20 cellular contexts compared by ENCODE assay signal in the genomic region with DNA sequence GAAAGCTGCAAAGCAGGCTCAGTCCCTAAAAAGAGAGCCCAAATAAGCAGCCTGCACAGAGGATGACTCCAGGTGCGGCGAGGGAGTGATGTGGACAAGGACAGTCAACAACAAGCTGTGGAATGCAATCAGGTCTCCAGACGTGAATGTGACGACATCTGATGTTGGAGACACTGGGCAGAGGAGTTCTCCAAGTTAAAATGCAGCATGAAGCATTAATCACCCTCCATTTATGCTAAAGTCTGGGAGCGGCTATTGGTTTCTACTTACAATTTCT.
DNase-seq lines count a peak whose midpoint lies in the region; ATAC-seq and TF ChIP-seq lines count a peak whose summit lies in the region.
"Had no signal": no experiment of that assay in that cellular context is flagged by ENCODE, and none has a peak within 500 bp of the region (broad histone marks: within the 10 kb centered on the region; RNA-seq: fewer than 3 reads in every experiment).

No MANE protein-coding gene starts in this region.

- no peak for ATAC-seq in GM18519 (IDR thresholded peaks at IDR 0.05; ENCODE audit: low FRiP score, unreplicated experiment)
- ATAC-seq: activated CD4-positive, CD25-positive, alpha-beta regulatory T cell treated with anti-CD3 and anti-CD28 coated beads, Interleukin-2, amount 50 U/mL, for 24 hours; activated T-cell treated with anti-CD3 and anti-CD28 coated beads, Interleukin-2, amount 50 U/mL, for 4 hours; gastrocnemius medialis; natural killer cell had no signal

- H3K27ac ChIP-seq in HUES6 (ENCODE audit: low read depth, low read length) (no peak overlapping the region), dorsolateral prefrontal cortex (peak overlapping the region in 45 of 59 donors; percentile 2 to 90 (median 81)), skeletal muscle tissue (ENCODE audit: low read depth, low read length) (no peak overlapping the region), tibial artery (no peak overlapping the region)
- H3K27ac ChIP-seq: esophagus squamous epithelium, prostate gland, thoracic aorta had no signal

- H3K4me1 ChIP-seq in HUES6 (ENCODE audit: control insufficient read depth, insufficient read depth, low read length), result peaks cover 31% of the 10 kb centered on the region
- H3K4me1 ChIP-seq in skeletal muscle tissue (ENCODE audit: control insufficient read depth in 3 of 3, insufficient read depth in 3 of 3, low read length in 3 of 3), result peaks cover 0 to 8% (median 3%) of the 10 kb centered on the region in 3 donors
- peaks cover 0 to 27% (median 14%) of the 10 kb centered on the region in 4 donors for H3K4me1 ChIP-seq in tibial artery
- H3K4me1 ChIP-seq: gastrocnemius medialis, prostate gland had no signal

- H3K36me3 ChIP-seq in HUES6 (ENCODE audit: control insufficient read depth, insufficient read depth, low read length) (no peaks in the 10 kb centered on the region), skeletal muscle tissue (ENCODE audit: control insufficient read depth in 3 of 3, insufficient read depth in 3 of 3, low read length in 3 of 3) (no peaks in the 10 kb centered on the region), tibial artery (no peaks in the 10 kb centered on the region)
- H3K36me3 ChIP-seq: esophagus squamous epithelium, gastrocnemius medialis, prostate gland, thoracic aorta had no signal

- TF ChIP-seq CTCF in dorsolateral prefrontal cortex (IDR thresholded peaks at IDR 0.05 in 54 of 56, conservative IDR thresholded peaks at IDR 0.05 in 2 of 56; ENCODE audit: low read depth in 1 of 56, partially characterized antibody in 56 of 56) (no peak), tibial artery (IDR thresholded peaks at IDR 0.05) (no peak)

- H3K9ac ChIP-seq in HUES6 (ENCODE audit: low read length) (peak overlapping the region; percentile 86), skeletal muscle tissue (ENCODE audit: low read depth in 1 of 3, low read length in 3 of 3) (no peak overlapping the region)

- H3K27me3 ChIP-seq in HUES6 (ENCODE audit: control insufficient read depth, insufficient read depth, low read length) (peaks cover 67% of the 10 kb centered on the region), dorsolateral prefrontal cortex (peaks cover 0 to 49% (median 4%) of the 10 kb centered on the region in 45 donors), skeletal muscle tissue (ENCODE audit: control insufficient read depth in 3 of 3, insufficient read depth in 3 of 3, low read length in 3 of 3) (peaks cover 15 to 22% (median 19%) of the 10 kb centered on the region in 3 donors), tibial artery (peaks cover 0 to 32% of the 10 kb centered on the region in 2 donors)

- peak in 4 of 10 donors; percentile 9 to 52 (median 27) for DNase-seq in dorsolateral prefrontal cortex
- peak; percentile 67 for DNase-seq in islet precursor cell
- DNase-seq in stimulated activated CD4-positive, alpha-beta T cell treated with anti-CD3 and anti-CD28 coated beads, Interleukin-4, amount 100 ng/mL, for 24 hours, result no peak
- no peak for DNase-seq in tibial artery
- DNase-seq in NCI-H146 treated with DMSO at 0.1 percent for 48 hours (lab: John Stamatoyannopoulos, UW; ENCODE audit: unreplicated experiment), result no peak
- DNase-seq: activated T-cell treated with anti-CD3 and anti-CD28 coated beads, Interleukin-2, amount 50 U/mL, for 4 hours; esophagus squamous epithelium; gastrocnemius medialis; HCEC 1CT; KG1; natural killer cell; small intestine; stimulated activated CD4-positive, alpha-beta T cell treated with anti-CD3 and anti-CD28 coated beads, Interleukin-2, amount 100 ng/mL, for 48 hours; stimulated activated naive CD4-positive, alpha-beta T cell had no signal

- intact Hi-C loops in dorsolateral prefrontal cortex (cut with DNase I) (no loop called here), tibial artery (cut with DNase I; ENCODE audit: low total_unique reads) (no loop called here)

- H3K9me3 ChIP-seq in HUES6 (ENCODE audit: control insufficient read depth, insufficient read depth, low read depth, low read length) (no peaks in the 10 kb centered on the region), skeletal muscle tissue (ENCODE audit: control insufficient read depth in 3 of 3, low read length in 3 of 3) (no peaks in the 10 kb centered on the region), tibial artery (no peaks in the 10 kb centered on the region)
- H3K9me3 ChIP-seq: esophagus squamous epithelium, gastrocnemius medialis, prostate gland, thoracic aorta had no signal

- peak overlapping the region; percentile 97 for H3K4me3 ChIP-seq in HUES6 (ENCODE audit: low read depth, low read length)
- peak overlapping the region in 52 of 59 donors; percentile 47 to 86 (median 69) for H3K4me3 ChIP-seq in dorsolateral prefrontal cortex
- H3K4me3 ChIP-seq in skeletal muscle tissue (ENCODE audit: low read length in 3 of 3), result peak overlapping the region in 2 of 3 donors; percentile 49 to 64
- H3K4me3 ChIP-seq in tibial artery, result no peak overlapping the region

Comparison
In these comparisons a context has a peak if more than half of its experiments do, and no peak if none do; other contexts are left out.
1. H3K27ac ChIP-seq: peak in dorsolateral prefrontal cortex (45 of 59); none in HUES6 (single experiment), skeletal muscle tissue (single experiment) and tibial artery (0 of 2).
2. H3K4me3 ChIP-seq: peak in HUES6 (single experiment), dorsolateral prefrontal cortex (52 of 59) and skeletal muscle tissue (2 of 3); none in tibial artery (0 of 2).